Comparison of ENCODE assay signal across 8 cellular contexts in genomic region chr1:119327436-119328155, GRCh38. TPM values are rescaled to one million over a fixed set of nuclear protein-coding genes. Genes with fewer than 3 reads are reported as not detected.
A peak's percentile ranks its signal among the peaks of the same experiment; 100 is the strongest.
DNase-seq lines count a peak whose midpoint lies in the region; ATAC-seq and TF ChIP-seq lines count a peak whose summit lies in the region.

No MANE protein-coding gene starts in this region.

- no peak overlapping the region for H3K27ac ChIP-seq in MM.1S (ENCODE audit: low read length)
- peak overlapping the region; percentile 53 for H3K27ac ChIP-seq in thymus (ENCODE audit: low read depth)
- no peak overlapping the region for H3K27ac ChIP-seq in PC-9

- H3K27me3 ChIP-seq in MM.1S (replicated peaks; ENCODE audit: insufficient read depth, low read length) = no peaks in the 10 kb centered on the region
- H3K27me3 ChIP-seq in mucosa of stomach (ENCODE audit: control insufficient read depth, insufficient read depth, low read length) = no peaks in the 10 kb centered on the region
- H3K27me3 ChIP-seq in thymus (ENCODE audit: control insufficient read depth, insufficient read depth) = no peaks in the 10 kb centered on the region
- H3K27me3 ChIP-seq in PC-9 (ENCODE audit: insufficient read depth, low read depth) = peaks cover 3% of the 10 kb centered on the region; the same call in 1 of the 2 replicates

- H3K9me2 ChIP-seq in MM.1S (replicated peaks; ENCODE audit: insufficient read depth, low read length) = no peaks in the 10 kb centered on the region
- no peaks in the 10 kb centered on the region for H3K9me2 ChIP-seq in PC-9 (ENCODE audit: insufficient read depth)

- intact Hi-C loops in PC-9 (cut with micrococcal nuclease; ENCODE audit: unreplicated experiment) = no loop called here

- TF ChIP-seq CTCF in MM.1S (IDR thresholded peaks at IDR 0.05; ENCODE audit: low read length) (peak; percentile 46), PC-9 (conservative IDR thresholded peaks at IDR 0.05) (no peak)

- no TSS peak for BruUV-seq in PC-9 (replicated peaks; lab: Mats Ljungman, UMichigan)

- H3K9me3 ChIP-seq in MM.1S (replicated peaks; ENCODE audit: insufficient read depth, low read length) (no peaks in the 10 kb centered on the region), mucosa of stomach (ENCODE audit: control insufficient read depth, low read length) (no peaks in the 10 kb centered on the region), thymus (ENCODE audit: control insufficient read depth) (no peaks in the 10 kb centered on the region), PC-9 (ENCODE audit: insufficient read depth, low read depth) (no peaks in the 10 kb centered on the region)

- H3K4me1 ChIP-seq in MM.1S (ENCODE audit: low read length) (no peaks in the 10 kb centered on the region), mucosa of stomach (ENCODE audit: control insufficient read depth, insufficient read depth, low read length) (peaks cover 5% of the 10 kb centered on the region), thymus (ENCODE audit: control insufficient read depth, insufficient read depth, low read length) (peaks cover 7% of the 10 kb centered on the region), PC-9 (replicated peaks; ENCODE audit: insufficient read depth) (peaks cover 11% of the 10 kb centered on the region; the same call in 1 of the 2 replicates)

- CTCF ChIA-PET in PC-9 (lab: Charles Lee) = no interaction called here

- H3K36me3 ChIP-seq in MM.1S (replicated peaks; ENCODE audit: insufficient read depth, low read length) (no peaks in the 10 kb centered on the region), mucosa of stomach (ENCODE audit: control insufficient read depth, insufficient read depth, low read length) (no peaks in the 10 kb centered on the region), thymus (ENCODE audit: control insufficient read depth, insufficient read depth) (no peaks in the 10 kb centered on the region), PC-9 (ENCODE audit: low read depth) (no peaks in the 10 kb centered on the region)

- POLR2A ChIA-PET in PC-9 (lab: Charles Lee; ENCODE audit: unreplicated experiment) = no interaction called here

- H2AFZ ChIP-seq in MM.1S (ENCODE audit: low read length) (peak overlapping the region; percentile 74), PC-9 (no peak overlapping the region)

- peak overlapping the region; percentile 69; the same call in 1 of the 2 replicates for H3K4me2 ChIP-seq in MM.1S (ENCODE audit: low read depth, low read length)
- no peak overlapping the region for H3K4me2 ChIP-seq in PC-9

- H3K4me3 ChIP-seq in MM.1S (ENCODE audit: low read length) (peak overlapping the region; percentile 44; the same call in 1 of the 2 replicates), mucosa of stomach (ENCODE audit: low read length) (no peak overlapping the region), thymus (ENCODE audit: low read length) (peak overlapping the region; percentile 34), PC-9 (no peak overlapping the region)

- DNase-seq in ELR (ENCODE audit: low read depth) (peak; percentile 26), MM.1S (peak; percentile 25), PC-9 (no peak), NCI-H2171 treated with DMSO at 0.1 percent for 48 hours (lab: John Stamatoyannopoulos, UW) (no peak)
- DNase-seq in activated CD4-positive, alpha-beta T cell treated with anti-CD3 and anti-CD28 coated beads, Interleukin-2, amount 50 U/mL, for 48 hours = peak; percentile 40 to 52

- H3K79me2 ChIP-seq in MM.1S (ENCODE audit: low read length) = no peaks in the 10 kb centered on the region
- H3K79me2 ChIP-seq in PC-9 (ENCODE audit: low read depth) = no peaks in the 10 kb centered on the region

- H3F3A ChIP-seq in MM.1S (ENCODE audit: insufficient read depth, low read length) = no peaks in the 10 kb centered on the region
- no peaks in the 10 kb centered on the region; the same call in 1 of the 2 replicates for H3F3A ChIP-seq in PC-9 (ENCODE audit: insufficient read depth, low read depth)

- WGBS in thymus = 2% methylated on average over 34 of the region's 34 CpGs

- H4K20me1 ChIP-seq in MM.1S (ENCODE audit: insufficient read depth, low read length) (no peaks in the 10 kb centered on the region), PC-9 (ENCODE audit: insufficient read depth) (no peaks in the 10 kb centered on the region)

- H3K9ac ChIP-seq in MM.1S (ENCODE audit: low read length) (no peak overlapping the region), mucosa of stomach (ENCODE audit: low read length) (peak overlapping the region; percentile 12)

- peak; percentile 36 for ATAC-seq in esophagus mucosa

RNA-seq across cellular contexts. Expression of gene HAO2, which starts 41.0 kb away (rescaled TPM):
- total RNA-seq in esophagus mucosa (not detected), PC-9 (2021) (not detected in 2 replicates)
- 6.0 TPM for polyA plus RNA-seq in thymus

Comparison
In these comparisons a context has a peak if more than half of its experiments do, and no peak if none do; other contexts are left out.
1. DNase-seq: peak in ELR (single experiment), MM.1S (single experiment) and activated CD4-positive, alpha-beta T cell treated with anti-CD3 and anti-CD28 coated beads, Interleukin-2, amount 50 U/mL, for 48 hours (2 of 2); none in PC-9 (0 of 2) and NCI-H2171 treated with DMSO at 0.1 percent for 48 hours (single experiment).
2. H3K4me3 ChIP-seq: peak in MM.1S (single experiment) and thymus (single experiment); none in mucosa of stomach (single experiment) and PC-9 (single experiment).